Comparison of ENCODE assay signal across 1 cellular context in genomic region chr6:21752054-21752811, GRCh38.
TF ChIP-seq lines count a peak whose summit lies in the region.

No MANE protein-coding gene starts in this region.

TF ChIP-seq in GM23338, 12 proteins besides CTCF, POLR2A, EP300 and RAD21 (continued from another document):
- no peak for TF ChIP-seq ZNF462 (CRISPR knock-in tag; IDR thresholded peaks at IDR 0.05)
